24 cellular contexts compared by ENCODE assay signal in the genomic region with DNA sequence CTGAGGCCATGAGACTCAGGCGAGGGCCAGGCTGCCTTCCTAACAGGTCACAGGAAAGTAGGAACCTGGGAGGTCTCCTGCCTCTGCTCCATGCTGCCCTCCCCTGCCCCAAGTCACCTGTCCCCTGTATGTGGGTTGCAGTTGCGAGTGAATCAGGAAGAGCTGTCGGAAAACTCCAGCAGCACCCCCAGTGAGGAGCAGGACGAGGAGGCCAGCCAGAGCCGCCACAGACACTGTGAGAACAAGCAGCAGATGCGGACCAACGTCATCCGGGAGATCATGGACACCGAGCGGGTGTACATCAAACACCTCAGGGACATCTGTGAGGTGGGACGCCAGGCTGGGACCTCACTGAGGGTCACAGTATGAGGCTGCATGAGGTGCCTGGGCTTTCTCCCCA. TPM values are rescaled to one million over a fixed set of nuclear protein-coding genes. Genes with fewer than 3 reads are reported as not detected.
DNase-seq lines count a peak whose midpoint lies in the region; ATAC-seq and TF ChIP-seq lines count a peak whose summit lies in the region.
"Had no signal": no experiment of that assay in that cellular context is flagged by ENCODE, and none has a peak within 500 bp of the region (broad histone marks: within the 10 kb centered on the region; RNA-seq: fewer than 3 reads in every experiment).

No MANE protein-coding gene starts in this region.

- H3K4me1 ChIP-seq in right atrium auricular region (peaks cover 0 to 13% of the 10 kb centered on the region in 2 donors), neuronal stem cell (ENCODE audit: control insufficient read depth in 2 of 2, insufficient read depth in 1 of 2, low read depth in 1 of 2, low read length in 2 of 2) (no peaks in the 10 kb centered on the region), stomach (peaks cover 0 to 10% (median 4%) of the 10 kb centered on the region in 4 donors)
- H3K4me1 ChIP-seq: BE2C, HAP-1 had no signal

- H3K36me3 Mint-ChIP-seq in activated CD8-positive, alpha-beta T cell treated with anti-CD3 and anti-CD28 coated beads for 36 hours (ENCODE audit: low read depth), result peaks cover 48% of the 10 kb centered on the region
- peaks cover 64% of the 10 kb centered on the region for H3K36me3 Mint-ChIP-seq in activated CD8-positive, alpha-beta T cell treated with anti-CD3 and anti-CD28 coated beads, Interleukin-2, amount 10 ng/mL, durations not matched to agents 7 days and 5 days (ENCODE audit: low read depth)
- peaks cover 68% of the 10 kb centered on the region for H3K36me3 Mint-ChIP-seq in activated naive CD8-positive, alpha-beta T cell treated with anti-CD3 and anti-CD28 coated beads, Interleukin-2, amount 50 U/mL, for 24 hours (ENCODE audit: low read depth)
- H3K36me3 Mint-ChIP-seq in effector memory CD8-positive, alpha-beta T cell (ENCODE audit: insufficient read depth), result peaks cover 93% of the 10 kb centered on the region

- peak overlapping the region; percentile 34 for H3K27ac Mint-ChIP-seq in activated CD8-positive, alpha-beta T cell treated with anti-CD3 and anti-CD28 coated beads for 36 hours
- no peak overlapping the region for H3K27ac Mint-ChIP-seq in activated CD8-positive, alpha-beta T cell treated with anti-CD3 and anti-CD28 coated beads, Interleukin-2, amount 10 ng/mL, durations not matched to agents 7 days and 5 days
- no peak overlapping the region for H3K27ac Mint-ChIP-seq in activated naive CD8-positive, alpha-beta T cell treated with anti-CD3 and anti-CD28 coated beads, Interleukin-2, amount 50 U/mL, for 24 hours
- peak overlapping the region in 1 of 2 donors; percentile 75 for H3K27ac Mint-ChIP-seq in effector memory CD8-positive, alpha-beta T cell
- H3K27ac Mint-ChIP-seq: GM23338, HFFc6 had no signal

- no CpG with 5 or more reads among the region's 11 CpGs for WGBS in neuronal stem cell (ENCODE audit: extremely low coverage in 2 of 2, insufficient read length in 2 of 2, insufficient replicate concordance in 1 of 2), 2 donors
- 92 to 99% (median 96%) methylated on average over 11 of the region's 11 CpGs for WGBS in stomach, 5 donors

- H3K4me3 ChIP-seq in right atrium auricular region (no peak overlapping the region), neuronal stem cell (ENCODE audit: low read length in 2 of 2) (no peak overlapping the region), stomach (no peak overlapping the region)
- H3K4me3 ChIP-seq: BLaER1 treated with 17β-estradiol and CSF1 and Interleukin-3, amounts not matched to agents 10 nM and 100 nM; GM12878; GM23338; HAP-1 had no signal

- TF ChIP-seq CTCF in activated CD8-positive, alpha-beta T cell treated with anti-CD3 and anti-CD28 coated beads for 36 hours (IDR thresholded peaks at IDR 0.05), result no peak
- TF ChIP-seq CTCF in right atrium auricular region (IDR thresholded peaks at IDR 0.05) (no peak), stomach (IDR thresholded peaks at IDR 0.05) (no peak)

- POLR2A ChIA-PET in activated CD8-positive, alpha-beta T cell treated with anti-CD3 and anti-CD28 coated beads for 36 hours (lab: Charles Lee), result no interaction called here
- POLR2A ChIA-PET in activated CD8-positive, alpha-beta T cell treated with anti-CD3 and anti-CD28 coated beads, Interleukin-2, amount 10 ng/mL, durations not matched to agents 7 days and 5 days (lab: Charles Lee), result no interaction called here

- H3K27ac ChIP-seq in right atrium auricular region (no peak overlapping the region), neuronal stem cell (replicated peaks; ENCODE audit: low read length) (no peak overlapping the region), stomach (no peak overlapping the region)
- H3K27ac ChIP-seq: 22Rv1; BLaER1 treated with 17β-estradiol and CSF1 and Interleukin-3, amounts not matched to agents 10 nM and 100 nM had no signal

- no peak for DNase-seq in activated CD8-positive, alpha-beta T cell treated with anti-CD3 and anti-CD28 coated beads for 36 hours
- no peak for DNase-seq in activated CD8-positive, alpha-beta T cell treated with anti-CD3 and anti-CD28 coated beads, Interleukin-2, amount 10 ng/mL, durations not matched to agents 7 days and 5 days
- DNase-seq in right atrium auricular region (ENCODE audit: low spot score) (peak; percentile 26), cardiac septum (ENCODE audit: low spot score) (no peak), neuronal stem cell (ENCODE audit: low spot score) (no peak), stomach (peak; percentile 17)
- DNase-seq in activated naive CD8-positive, alpha-beta T cell treated with anti-CD3 and anti-CD28 coated beads, Interleukin-2, amount 50 U/mL, for 24 hours, result no peak
- no peak for DNase-seq in effector memory CD8-positive, alpha-beta T cell
- DNase-seq: ACHN; AML-193; BE2C; CD4-positive, alpha-beta T cell; CD8-positive, alpha-beta memory T cell; DMS 273 treated with DMSO at 0.1 percent for 48 hours; DMS79; EL; GDM1; HFFc6 had no signal

- H3K9me3 Mint-ChIP-seq in activated CD8-positive, alpha-beta T cell treated with anti-CD3 and anti-CD28 coated beads for 36 hours, result no peaks in the 10 kb centered on the region
- H3K9me3 Mint-ChIP-seq in activated CD8-positive, alpha-beta T cell treated with anti-CD3 and anti-CD28 coated beads, Interleukin-2, amount 10 ng/mL, durations not matched to agents 7 days and 5 days (ENCODE audit: insufficient read depth), result no peaks in the 10 kb centered on the region
- H3K9me3 Mint-ChIP-seq in activated naive CD8-positive, alpha-beta T cell treated with anti-CD3 and anti-CD28 coated beads, Interleukin-2, amount 50 U/mL, for 24 hours, result no peaks in the 10 kb centered on the region
- no peaks in the 10 kb centered on the region for H3K9me3 Mint-ChIP-seq in effector memory CD8-positive, alpha-beta T cell
- H3K9me3 Mint-ChIP-seq: CD4-positive, alpha-beta T cell; CD8-positive, alpha-beta memory T cell; GM23338; HFFc6 had no signal

- TF ChIP-seq POLR2A in stomach (IDR thresholded peaks at IDR 0.05), result no peak

- no peak overlapping the region for H3K9ac ChIP-seq in neuronal stem cell (ENCODE audit: low read depth, low read length, poor library complexity)
- H3K9ac ChIP-seq: BLaER1 treated with 17β-estradiol and CSF1 and Interleukin-3, amounts not matched to agents 10 nM and 100 nM had no signal

- no peak overlapping the region for H4K8ac ChIP-seq in neuronal stem cell (ENCODE audit: low read depth, low read length)

- H3K4ac ChIP-seq in neuronal stem cell (ENCODE audit: low read length), result no peak overlapping the region

- H3K9me3 ChIP-seq in right atrium auricular region (no peaks in the 10 kb centered on the region), neuronal stem cell (replicated peaks in 1 of 2; ENCODE audit: control insufficient read depth in 2 of 2, insufficient read depth in 1 of 2, low read depth in 1 of 2, low read length in 2 of 2) (no peaks in the 10 kb centered on the region), stomach (no peaks in the 10 kb centered on the region)
- H3K9me3 ChIP-seq: BE2C; BLaER1 treated with 17β-estradiol and CSF1 and Interleukin-3, amounts not matched to agents 10 nM and 100 nM; HAP-1 had no signal

- H3K4me2 ChIP-seq in neuronal stem cell (ENCODE audit: insufficient read depth, low read length, poor library complexity, severe bottlenecking), result no peak overlapping the region
- H3K4me2 ChIP-seq: BLaER1 treated with 17β-estradiol and CSF1 and Interleukin-3, amounts not matched to agents 10 nM and 100 nM; GM23338 had no signal

- H3K27me3 ChIP-seq in right atrium auricular region (no peaks in the 10 kb centered on the region), neuronal stem cell (ENCODE audit: control insufficient read depth in 3 of 3, insufficient read depth in 3 of 3, low read depth in 1 of 3, low read length in 3 of 3) (no peaks in the 10 kb centered on the region), stomach (no peaks in the 10 kb centered on the region)
- H3K27me3 ChIP-seq: BE2C; BLaER1 treated with 17β-estradiol and CSF1 and Interleukin-3, amounts not matched to agents 10 nM and 100 nM had no signal

- H4K91ac ChIP-seq in neuronal stem cell (ENCODE audit: low read depth, low read length, poor library complexity), result no peak overlapping the region

- H3K4me1 Mint-ChIP-seq in activated CD8-positive, alpha-beta T cell treated with anti-CD3 and anti-CD28 coated beads for 36 hours (ENCODE audit: low read depth), result peaks cover 12% of the 10 kb centered on the region
- H3K4me1 Mint-ChIP-seq in activated CD8-positive, alpha-beta T cell treated with anti-CD3 and anti-CD28 coated beads, Interleukin-2, amount 10 ng/mL, durations not matched to agents 7 days and 5 days (ENCODE audit: low read depth), result no peaks in the 10 kb centered on the region
- peaks cover 6% of the 10 kb centered on the region for H3K4me1 Mint-ChIP-seq in activated naive CD8-positive, alpha-beta T cell treated with anti-CD3 and anti-CD28 coated beads, Interleukin-2, amount 50 U/mL, for 24 hours
- H3K4me1 Mint-ChIP-seq in effector memory CD8-positive, alpha-beta T cell (ENCODE audit: low read depth in 2 of 2), result peaks cover 16 to 21% of the 10 kb centered on the region in 2 donors
- H3K4me1 Mint-ChIP-seq: GM23338 had no signal

- H2BK15ac ChIP-seq in neuronal stem cell (ENCODE audit: low read length), result no peak overlapping the region

- no peaks in the 10 kb centered on the region for H3K27me3 Mint-ChIP-seq in activated CD8-positive, alpha-beta T cell treated with anti-CD3 and anti-CD28 coated beads for 36 hours
- no peaks in the 10 kb centered on the region for H3K27me3 Mint-ChIP-seq in activated CD8-positive, alpha-beta T cell treated with anti-CD3 and anti-CD28 coated beads, Interleukin-2, amount 10 ng/mL, durations not matched to agents 7 days and 5 days (ENCODE audit: low read depth)
- no peaks in the 10 kb centered on the region for H3K27me3 Mint-ChIP-seq in activated naive CD8-positive, alpha-beta T cell treated with anti-CD3 and anti-CD28 coated beads, Interleukin-2, amount 50 U/mL, for 24 hours
- no peaks in the 10 kb centered on the region for H3K27me3 Mint-ChIP-seq in effector memory CD8-positive, alpha-beta T cell
- H3K27me3 Mint-ChIP-seq: CD4-positive, alpha-beta T cell; CD8-positive, alpha-beta memory T cell had no signal

- H2AFZ ChIP-seq in neuronal stem cell (ENCODE audit: low read length), result no peak overlapping the region
- H2AFZ ChIP-seq: GM23338 had no signal

- H2BK5ac ChIP-seq in neuronal stem cell (ENCODE audit: low read length), result no peak overlapping the region

- intact Hi-C loops in activated CD8-positive, alpha-beta T cell treated with anti-CD3 and anti-CD28 coated beads for 36 hours (cut with micrococcal nuclease), result no loop called here
- intact Hi-C loops in cardiac septum (cut with DNase I) (no loop called here), stomach (cut with DNase I; ENCODE audit: low total_unique reads) (no loop called here)

- H3K36me3 ChIP-seq in right atrium auricular region, result peaks cover 59% of the 10 kb centered on the region
- H3K36me3 ChIP-seq in neuronal stem cell (replicated peaks in 1 of 2; ENCODE audit: control insufficient read depth in 2 of 2, insufficient read depth in 2 of 2, low read length in 2 of 2), result peaks cover 30 to 98% of the 10 kb centered on the region in 2 donors
- H3K36me3 ChIP-seq in stomach, result peaks cover 59 to 100% (median 95%) of the 10 kb centered on the region in 4 donors
- H3K36me3 ChIP-seq: BE2C had no signal

- H3K4me3 Mint-ChIP-seq in activated CD8-positive, alpha-beta T cell treated with anti-CD3 and anti-CD28 coated beads for 36 hours, result no peak overlapping the region
- H3K4me3 Mint-ChIP-seq in activated CD8-positive, alpha-beta T cell treated with anti-CD3 and anti-CD28 coated beads, Interleukin-2, amount 10 ng/mL, durations not matched to agents 7 days and 5 days, result no peak overlapping the region
- no peak overlapping the region for H3K4me3 Mint-ChIP-seq in activated naive CD8-positive, alpha-beta T cell treated with anti-CD3 and anti-CD28 coated beads, Interleukin-2, amount 50 U/mL, for 24 hours
- no peak overlapping the region for H3K4me3 Mint-ChIP-seq in effector memory CD8-positive, alpha-beta T cell
- H3K4me3 Mint-ChIP-seq: CD14-positive monocyte; CD4-positive, alpha-beta T cell; CD8-positive, alpha-beta memory T cell; GM23338; HFFc6 had no signal

- CTCF ChIA-PET in activated CD8-positive, alpha-beta T cell treated with anti-CD3 and anti-CD28 coated beads for 36 hours (lab: Charles Lee), result no interaction called here
- CTCF ChIA-PET in activated CD8-positive, alpha-beta T cell treated with anti-CD3 and anti-CD28 coated beads, Interleukin-2, amount 10 ng/mL, durations not matched to agents 7 days and 5 days (lab: Charles Lee), result no interaction called here

- H2BK120ac ChIP-seq in neuronal stem cell (ENCODE audit: low read depth, low read length), result no peak overlapping the region

- peak overlapping the region; percentile 31 for H3K23ac ChIP-seq in neuronal stem cell (ENCODE audit: low read depth, low read length, poor library complexity)

- no peak overlapping the region for H2AK5ac ChIP-seq in neuronal stem cell (ENCODE audit: low read depth, low read length)

- H2BK12ac ChIP-seq in neuronal stem cell (ENCODE audit: low read length), result no peak overlapping the region

- peaks cover 1% of the 10 kb centered on the region for H3K79me1 ChIP-seq in neuronal stem cell (ENCODE audit: low read depth, low read length)

- H3K18ac ChIP-seq in neuronal stem cell (ENCODE audit: low read length), result no peak overlapping the region

- no peak for ATAC-seq in activated CD8-positive, alpha-beta T cell treated with anti-CD3 and anti-CD28 coated beads for 36 hours
- ATAC-seq in activated CD8-positive, alpha-beta T cell treated with anti-CD3 and anti-CD28 coated beads, Interleukin-2, amount 10 ng/mL, durations not matched to agents 7 days and 5 days, result no peak
- no peak for ATAC-seq in activated naive CD8-positive, alpha-beta T cell treated with anti-CD3 and anti-CD28 coated beads, Interleukin-2, amount 50 U/mL, for 24 hours
- no peak for ATAC-seq in effector memory CD8-positive, alpha-beta T cell (replicated peaks)
- ATAC-seq: GM12878, GM23338 had no signal

- no peak for TF ChIP-seq EP300 in stomach (IDR thresholded peaks at IDR 0.05)

- no peak overlapping the region for H3K14ac ChIP-seq in neuronal stem cell (ENCODE audit: low read length)

RNA-seq across cellular contexts. Expression of a gene that starts 22.8 kb away (rescaled TPM):
- not detected for total RNA-seq in activated CD8-positive, alpha-beta T cell treated with anti-CD3 and anti-CD28 coated beads for 36 hours
- not detected for total RNA-seq in activated CD8-positive, alpha-beta T cell treated with anti-CD3 and anti-CD28 coated beads, Interleukin-2, amount 10 ng/mL, durations not matched to agents 7 days and 5 days
- total RNA-seq in right atrium auricular region, result under 1 TPM in 1 of 2 donors, not detected in 1; 0.67 TPM
- total RNA-seq in cardiac septum, result 0.83 TPM
- polyA plus RNA-seq in neuronal stem cell (2013, experiment 1 of 2), result 0.01 TPM
- not detected for polyA plus RNA-seq in neuronal stem cell (2013, experiment 2 of 2)
- total RNA-seq in stomach, result 1 to 10 TPM in 1 of 5 donors, under 1 TPM in 1, not detected in 3; 0.37 to 2.3 TPM
- under 1 TPM in 2 of 3 donors, not detected in 1; 0.08 to 0.25 TPM for polyA plus RNA-seq in stomach
- total RNA-seq: CD4-positive, alpha-beta T cell; CD8-positive, alpha-beta memory T cell; GM12878; GM23338; HFFc6 had no signal
- polyA plus RNA-seq: CD14-positive monocyte; CD8-positive, alpha-beta memory T cell; GM12878; GM23338 had no signal

Comparison
In these comparisons a context has a peak if more than half of its experiments do, and no peak if none do; other contexts are left out.
1. DNase-seq: peak in right atrium auricular region (single experiment) and stomach (single experiment); none in activated CD8-positive, alpha-beta T cell treated with anti-CD3 and anti-CD28 coated beads for 36 hours (single experiment), activated CD8-positive, alpha-beta T cell treated with anti-CD3 and anti-CD28 coated beads, Interleukin-2, amount 10 ng/mL, durations not matched to agents 7 days and 5 days (single experiment), cardiac septum (single experiment), neuronal stem cell (single experiment), activated naive CD8-positive, alpha-beta T cell treated with anti-CD3 and anti-CD28 coated beads, Interleukin-2, amount 50 U/mL, for 24 hours (single experiment) and effector memory CD8-positive, alpha-beta T cell (0 of 3).